17 cellular contexts compared by ENCODE assay signal in genomic region chr13:36712785-36713184, GRCh38. TPM values are rescaled to one million over a fixed set of nuclear protein-coding genes. Genes with fewer than 3 reads are reported as not detected.
DNase-seq lines count a peak whose midpoint lies in the region; ATAC-seq, FAIRE-seq and TF ChIP-seq lines count a peak whose summit lies in the region.
"Had no signal": no experiment of that assay in that cellular context is flagged by ENCODE, and none has a peak within 500 bp of the region (broad histone marks: within the 10 kb centered on the region; RNA-seq: fewer than 3 reads in every experiment).

No MANE protein-coding gene starts in this region.

- H3K27me3 ChIP-seq in SJCRH30, result no peaks in the 10 kb centered on the region
- H3K27me3 ChIP-seq: BLaER1 treated with 17β-estradiol and CSF1 and Interleukin-3, amounts not matched to agents 10 nM and 100 nM had no signal

- FAIRE-seq in kidney (lab: Jason Lieb, UNC), result no peak

- H3K4me3 ChIP-seq in SJCRH30 (no peak overlapping the region), epithelial cell of esophagus (ENCODE audit: low read length) (no peak overlapping the region), kidney (ENCODE audit: low read length in 2 of 2) (no peak overlapping the region)
- H3K4me3 ChIP-seq: BLaER1 treated with 17β-estradiol and CSF1 and Interleukin-3, amounts not matched to agents 10 nM and 100 nM; coronary artery had no signal

- TF ChIP-seq CTCF in epithelial cell of esophagus (IDR thresholded peaks at IDR 0.05; ENCODE audit: insufficient read depth, low read depth, low read length, missing control alignments), result no peak
- no peak for TF ChIP-seq CTCF in kidney (IDR thresholded peaks at IDR 0.05; ENCODE audit: borderline replicate concordance, extremely low read depth, insufficient read depth)

- H3K36me3 ChIP-seq in SJCRH30 (no peaks in the 10 kb centered on the region), kidney (ENCODE audit: control insufficient read depth in 1 of 2, insufficient read depth in 2 of 2, low read length in 2 of 2) (no peaks in the 10 kb centered on the region)
- H3K36me3 ChIP-seq: BLaER1 treated with 17β-estradiol and CSF1 and Interleukin-3, amounts not matched to agents 10 nM and 100 nM had no signal

- intact Hi-C loops in kidney (cut with DNase I), result no loop called here

- H3K9me3 ChIP-seq in SJCRH30 (replicated peaks), result no peaks in the 10 kb centered on the region
- no peaks in the 10 kb centered on the region for H3K9me3 ChIP-seq in kidney (ENCODE audit: control insufficient read depth in 1 of 2, low read length in 2 of 2)

- in situ Hi-C loops in Caki2 (cut with HindIII; ENCODE audit: low pct_unique_long_range_greater_than_20kb, low sequenced_read_pairs) (no loop called here), ACHN (cut with HindIII; ENCODE audit: low pct_ligation_motif_present, low pct_unique_long_range_greater_than_20kb, low sequenced_read_pairs) (no loop called here)

- H3K4me1 ChIP-seq in SJCRH30 (peaks cover 3% of the 10 kb centered on the region; the same call in 1 of the 2 replicates), kidney (ENCODE audit: control insufficient read depth in 1 of 2, insufficient read depth in 1 of 2, low read depth in 1 of 2, low read length in 2 of 2) (no peaks in the 10 kb centered on the region)

- H3K27ac ChIP-seq in SJCRH30 (no peak overlapping the region), kidney (ENCODE audit: low read depth in 2 of 2, low read length in 2 of 2) (no peak overlapping the region)
- H3K27ac ChIP-seq: BLaER1 treated with 17β-estradiol and CSF1 and Interleukin-3, amounts not matched to agents 10 nM and 100 nM; coronary artery had no signal

- ATAC-seq in HG03520 (IDR thresholded peaks at IDR 0.05; ENCODE audit: unreplicated experiment), result no peak
- ATAC-seq: activated CD4-positive, CD25-positive, alpha-beta regulatory T cell treated with anti-CD3 and anti-CD28 coated beads, Interleukin-2, amount 50 U/mL, for 24 hours had no signal

- H3K9ac ChIP-seq in kidney (ENCODE audit: low read length in 2 of 2), result no peak overlapping the region
- H3K9ac ChIP-seq: BLaER1 treated with 17β-estradiol and CSF1 and Interleukin-3, amounts not matched to agents 10 nM and 100 nM had no signal

- DNase-seq in Caki2 (ENCODE audit: low read depth), result peak; percentile 57
- peak; percentile 9 to 26 for DNase-seq in SJCRH30
- DNase-seq in epithelial cell of esophagus (ENCODE audit: low read depth), result peak; percentile 9
- peak; percentile 36 for DNase-seq in non-pigmented ciliary epithelial cell (ENCODE audit: low read depth)
- DNase-seq in ACHN, result no peak
- DNase-seq in kidney, result no peak
- DNase-seq in NCI-H446 treated with DMSO at 0.1 percent for 48 hours (lab: John Stamatoyannopoulos, UW), result no peak
- DNase-seq: activated naive CD4-positive, alpha-beta T cell treated with anti-CD3 and anti-CD28 coated beads, Interleukin-2, amount 10 ng/mL, durations not matched to agents 7 days and 5 days; NCI-H1105; NCI-H446; posterior cingulate gyrus; stimulated activated CD4-positive, alpha-beta T cell treated with anti-CD3 and anti-CD28 coated beads, Interleukin-15, amount 100 ng/mL, for 24 hours had no signal

RNA-seq across cellular contexts. Expression of gene SERTM1, which starts 39.0 kb away (rescaled TPM):
- total RNA-seq in Caki2 (2014; rRNA removed; shearing (Covaris generic); ENCODE audit: low replicate concordance), result not detected in 2 replicates
- 0.12 TPM in 1 of 2 replicates, not detected in the other for total RNA-seq in SJCRH30 (2014; rRNA removed; shearing (Covaris generic))
- not detected for total RNA-seq in kidney
- polyA plus RNA-seq in kidney (ENCODE audit: insufficient read depth, low read depth, low replicate concordance), result not detected
- polyA plus RNA-seq: IgD-negative memory B cell had no signal

Comparison
In these comparisons a context has a peak if more than half of its experiments do, and no peak if none do; other contexts are left out.
1. DNase-seq: peak in Caki2 (single experiment), SJCRH30 (2 of 2), epithelial cell of esophagus (single experiment) and non-pigmented ciliary epithelial cell (single experiment); none in ACHN (single experiment), kidney (single experiment) and NCI-H446 treated with DMSO at 0.1 percent for 48 hours (single experiment).